In the genomic region with DNA sequence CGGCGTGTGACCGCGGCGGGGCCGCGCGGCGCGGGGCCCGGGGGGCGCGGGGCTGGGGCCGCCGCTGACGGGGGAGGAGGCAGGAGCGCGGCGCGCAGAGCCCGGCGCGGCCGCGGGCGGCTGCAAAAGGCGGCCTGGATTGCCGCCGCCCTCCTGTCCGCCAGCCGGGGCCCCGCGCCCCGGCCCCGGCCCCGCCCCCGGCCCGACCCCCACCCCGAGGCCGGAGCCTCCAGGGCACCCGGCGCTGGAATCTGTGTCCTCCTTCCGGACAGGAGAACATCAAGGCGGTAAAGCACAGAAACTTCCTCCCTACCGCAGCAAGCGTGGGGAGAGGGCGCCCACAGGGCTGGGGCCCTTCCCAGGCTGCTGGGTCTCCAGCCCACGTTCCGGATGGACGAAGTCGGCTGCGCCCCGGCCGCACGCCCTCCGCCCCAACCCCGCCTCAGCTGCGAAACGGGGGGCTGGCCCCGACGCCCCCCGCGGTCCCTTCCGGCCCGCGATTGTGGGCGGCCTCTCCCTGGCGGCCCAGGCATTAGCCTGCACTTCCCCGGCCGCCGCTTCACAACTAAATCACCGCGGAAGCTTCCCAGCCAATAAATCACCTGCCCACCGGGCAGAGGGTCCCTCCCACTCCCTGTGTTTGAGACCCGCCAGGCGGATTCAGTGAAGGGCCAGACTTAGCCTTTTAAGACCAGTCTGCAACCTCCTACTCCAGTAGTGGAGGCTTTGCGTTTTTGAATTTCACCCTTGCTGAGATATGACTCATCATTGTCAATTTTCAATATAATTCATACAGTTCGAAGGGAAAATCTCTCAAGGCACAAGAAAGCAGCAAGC, we compare ENCODE assay signal across 8 cellular contexts.
A peak's percentile ranks its signal among the peaks of the same experiment; 100 is the strongest.
DNase-seq lines count a peak whose midpoint lies in the region; ATAC-seq, FAIRE-seq and TF ChIP-seq lines count a peak whose summit lies in the region.

No MANE protein-coding gene starts in this region.

- H3K27me3 Mint-ChIP-seq in activated CD4-positive, alpha-beta T cell treated with anti-CD3 and anti-CD28 coated beads for 36 hours = no peaks in the 10 kb centered on the region

- peak overlapping the region; percentile 97 for H3K27ac Mint-ChIP-seq in activated CD4-positive, alpha-beta T cell treated with anti-CD3 and anti-CD28 coated beads for 36 hours

- TF ChIP-seq EP300 in HepG2 (IDR thresholded peaks at IDR 0.05; ENCODE audit: low read depth in 2 of 2, low read length in 2 of 2) (no peak), HepG2 (CRISPR knock-in tag; IDR thresholded peaks at IDR 0.05; ENCODE audit: borderline replicate concordance) (no peak)

- CTCF ChIA-PET in activated CD4-positive, alpha-beta T cell treated with anti-CD3 and anti-CD28 coated beads for 36 hours (lab: Charles Lee) = interaction anchor here (0.6 to 1.8 kb wide), 3 partner anchors 14 to 48 kb away, joined by 3 to 5 read pairs (median 3); no protein-coding TSS in a partner anchor
- CTCF ChIA-PET in HepG2 (lab: Yijun Ruan, JAX; ENCODE audit: low intra/inter-chr PET ratio, low total read pairs) = no interaction called here

- peaks cover 41% of the 10 kb centered on the region for H4K20me1 ChIP-seq in HepG2 (ENCODE audit: insufficient read depth, low read length)

- WGBS in HepG2 (ENCODE audit: low lambda C conversion rate) = 9% methylated on average over 2 of the region's 78 CpGs

- H3K79me2 ChIP-seq in HepG2 (ENCODE audit: insufficient read depth, low read length) = peaks cover 53% of the 10 kb centered on the region

- H3K4me1 Mint-ChIP-seq in activated CD4-positive, alpha-beta T cell treated with anti-CD3 and anti-CD28 coated beads for 36 hours = peaks cover 42% of the 10 kb centered on the region

- H3K4me1 ChIP-seq in HepG2 (ENCODE audit: insufficient read depth, low read length) = peaks cover 57% of the 10 kb centered on the region

- BruUV-seq in HepG2 (replicated peaks; lab: Mats Ljungman, UMichigan) = TSS peak; percentile 72

- peaks cover 3% of the 10 kb centered on the region for H3K9me3 Mint-ChIP-seq in activated CD4-positive, alpha-beta T cell treated with anti-CD3 and anti-CD28 coated beads for 36 hours (ENCODE audit: low read depth)

- DNase-seq in NCI-H524 (lab: John Stamatoyannopoulos, UW) = peak; percentile 48 to 80
- no peak for DNase-seq in NCI-H524 treated with DMSO at 0.1 percent for 48 hours (lab: John Stamatoyannopoulos, UW)
- DNase-seq in NCI-H2081 treated with DMSO at 0.1 percent for 48 hours (lab: John Stamatoyannopoulos, UW) = peak; percentile 19
- DNase-seq in activated CD4-positive, alpha-beta T cell treated with anti-CD3 and anti-CD28 coated beads for 36 hours = peak; percentile 77
- DNase-seq in coronary artery (ENCODE audit: low spot score) = peak; percentile 80
- DNase-seq in HepG2 (ENCODE audit: low spot score) = peak; percentile 71
- DNase-seq in stimulated activated CD4-positive, alpha-beta T cell treated with anti-CD3 and anti-CD28 coated beads, TNF-alpha, amount 100 ng/mL, for 24 hours (ENCODE audit: low read depth in 3 of 3) = peak; percentile 20 to 59 (median 31)

- H3K27ac ChIP-seq in coronary artery (peak overlapping the region; percentile 98 to 99), HepG2 (ENCODE audit: extremely low read length, insufficient read depth, low read length) (peak overlapping the region; percentile 88)

- TF ChIP-seq CTCF in coronary artery (IDR thresholded peaks at IDR 0.05) = no peak
- no peak for TF ChIP-seq CTCF in HepG2 (CRISPR knock-in tag; IDR thresholded peaks at IDR 0.05)

- H3K36me3 ChIP-seq in HepG2 (replicated peaks in 1 of 2; ENCODE audit: control insufficient read depth in 1 of 2, insufficient read depth in 2 of 2, low read length in 2 of 2) = peaks cover 7 to 10% of the 10 kb centered on the region in 2 experiments; a peak in 4 of 5 replicates

- no peaks in the 10 kb centered on the region for H3K9me3 ChIP-seq in HepG2 (ENCODE audit: low read length)

- no peaks in the 10 kb centered on the region for H3K27me3 ChIP-seq in HepG2 (ENCODE audit: control insufficient read depth in 1 of 2, insufficient read depth in 2 of 2, low read length in 2 of 2)

- peak; percentile 66 for ATAC-seq in activated CD4-positive, alpha-beta T cell treated with anti-CD3 and anti-CD28 coated beads for 36 hours
- ATAC-seq in HepG2 = peak; percentile 82
- ATAC-seq in HG03342 (IDR thresholded peaks at IDR 0.05; ENCODE audit: unreplicated experiment) = no peak

- H3K4me3 Mint-ChIP-seq in activated CD4-positive, alpha-beta T cell treated with anti-CD3 and anti-CD28 coated beads for 36 hours = peak overlapping the region; percentile 84

- 0 out of 2 replicates have a peak, but pooled peaks have one; percentile 34 for TF ChIP-seq RAD21 in HepG2 (CRISPR knock-in tag; IDR thresholded peaks at IDR 0.05)

- in situ Hi-C loops in HepG2 (cut with HindIII; ENCODE audit: extremely low pct_ligation_motif_present, low pct_unique_long_range_greater_than_20kb) = no loop called here

- peak overlapping the region; percentile 74 for H3K9ac ChIP-seq in HepG2 (ENCODE audit: insufficient read depth, low read depth, low read length)

- peak overlapping the region; percentile 93 for H3K4me2 ChIP-seq in HepG2 (ENCODE audit: low read depth, low read length)

- intact Hi-C loops in activated CD4-positive, alpha-beta T cell treated with anti-CD3 and anti-CD28 coated beads for 36 hours (cut with DNase I, micrococcal nuclease) = loop anchor here (1.0 to 5.0 kb wide), 11 partner anchors 27 to 455 kb away; a partner anchor contains a TSS
- intact Hi-C loops in HepG2 (cut with micrococcal nuclease; ENCODE audit: unreplicated experiment) = loop anchor here (5.0 kb wide), 2 partner anchors 47 to 278 kb away; no protein-coding TSS in a partner anchor

- H3K36me3 Mint-ChIP-seq in activated CD4-positive, alpha-beta T cell treated with anti-CD3 and anti-CD28 coated beads for 36 hours (ENCODE audit: low read depth) = peaks cover 9% of the 10 kb centered on the region

- H2AFZ ChIP-seq in HepG2 (ENCODE audit: low read length) = no peak overlapping the region

- peak overlapping the region; percentile 84 for H3K4me3 ChIP-seq in coronary artery
- peak overlapping the region; percentile 81 to 91 (median 85) for H3K4me3 ChIP-seq in HepG2 (replicated peaks in 1 of 3; ENCODE audit: insufficient read depth in 1 of 3, low read depth in 2 of 3, low read length in 3 of 3)

- TF ChIP-seq POLR2A in HepG2 (IDR thresholded peaks at IDR 0.05; ENCODE audit: insufficient read depth in 1 of 2, low read depth in 2 of 2, low read length in 2 of 2) = peak; percentile 36 to 43; a peak in 2 of 4 replicates

- POLR2A ChIA-PET in activated CD4-positive, alpha-beta T cell treated with anti-CD3 and anti-CD28 coated beads for 36 hours (lab: Charles Lee) = interaction anchor here (0.7 to 1.3 kb wide), 3 partner anchors 27 to 278 kb away, joined by 4 to 7 read pairs (median 5); no protein-coding TSS in a partner anchor
- POLR2A ChIA-PET in HepG2 (lab: Yijun Ruan, JAX) = interaction anchor here (0.7 to 1.4 kb wide), 3 partner anchors 18 to 279 kb away, joined by 3 to 4 read pairs (median 3); no protein-coding TSS in a partner anchor

- FAIRE-seq in HepG2 (lab: Jason Lieb, UNC) = peak; percentile 15

TF ChIP-seq in HepG2, 621 proteins besides CTCF, POLR2A, EP300 and RAD21 (continues in another document):
- TF ChIP-seq, protein P1, sequence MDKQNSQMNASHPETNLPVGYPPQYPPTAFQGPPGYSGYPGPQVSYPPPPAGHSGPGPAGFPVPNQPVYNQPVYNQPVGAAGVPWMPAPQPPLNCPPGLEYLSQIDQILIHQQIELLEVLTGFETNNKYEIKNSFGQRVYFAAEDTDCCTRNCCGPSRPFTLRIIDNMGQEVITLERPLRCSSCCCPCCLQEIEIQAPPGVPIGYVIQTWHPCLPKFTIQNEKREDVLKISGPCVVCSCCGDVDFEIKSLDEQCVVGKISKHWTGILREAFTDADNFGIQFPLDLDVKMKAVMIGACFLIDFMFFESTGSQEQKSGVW (CRISPR knock-in tag; IDR thresholded peaks at IDR 0.05; ENCODE audit: borderline replicate concordance) = no peak
- TF ChIP-seq MEIS1 (CRISPR knock-in tag; IDR thresholded peaks at IDR 0.05; ENCODE audit: borderline replicate concordance) (no peak), YEATS4 (CRISPR knock-in tag; IDR thresholded peaks at IDR 0.05; ENCODE audit: borderline replicate concordance) (peak; percentile 86), ISL2 (CRISPR knock-in tag; IDR thresholded peaks at IDR 0.05) (peak; percentile 31; the same call in 1 of the 2 replicates), KLF6 (CRISPR knock-in tag; IDR thresholded peaks at IDR 0.05) (no peak), NPAS2 (CRISPR knock-in tag; IDR thresholded peaks at IDR 0.05; ENCODE audit: borderline replicate concordance) (no peak), MYNN (CRISPR knock-in tag; IDR thresholded peaks at IDR 0.05; ENCODE audit: low read depth) (0 out of 2 replicates have a peak, but pooled peaks have one; percentile 24), KAT2B (IDR thresholded peaks at IDR 0.05; ENCODE audit: borderline replicate concordance, low read depth, low read length) (no peak), SALL1 (CRISPR knock-in tag; IDR thresholded peaks at IDR 0.05) (peak; percentile 35; the same call in 1 of the 2 replicates), HOXA9 (CRISPR knock-in tag; IDR thresholded peaks at IDR 0.05; ENCODE audit: borderline replicate concordance) (peak; percentile 66; the same call in 1 of the 2 replicates), REXO4 (CRISPR knock-in tag; IDR thresholded peaks at IDR 0.05; ENCODE audit: borderline replicate concordance) (no peak), TARDBP (CRISPR knock-in tag; IDR thresholded peaks at IDR 0.05) (peak; percentile 68; the same call in 1 of the 2 replicates), ZFYVE20 (CRISPR knock-in tag; IDR thresholded peaks at IDR 0.05; ENCODE audit: borderline replicate concordance, low read depth) (no peak), FOXA1 (IDR thresholded peaks at IDR 0.05) (no peak), FOXA1 (CRISPR knock-in tag; IDR thresholded peaks at IDR 0.05) (no peak), RBFOX2 (IDR thresholded peaks at IDR 0.05; ENCODE audit: low read depth, low read length) (peak; percentile 60), SOX6 (IDR thresholded peaks at IDR 0.05) (no peak), SOX6 (CRISPR knock-in tag; IDR thresholded peaks at IDR 0.05) (peak; percentile 19; the same call in 1 of the 2 replicates), ZNF564 (CRISPR knock-in tag; IDR thresholded peaks at IDR 0.05) (no peak), ZNF343 (CRISPR knock-in tag; IDR thresholded peaks at IDR 0.05) (no peak), AKAP8 (CRISPR knock-in tag; IDR thresholded peaks at IDR 0.05) (no peak), GABPA (IDR thresholded peaks at IDR 0.05; ENCODE audit: low read depth, low read length) (peak; percentile 33; the same call in 1 of the 2 replicates), GABPA (CRISPR knock-in tag; IDR thresholded peaks at IDR 0.05; ENCODE audit: low read depth) (0 out of 2 replicates have a peak, but pooled peaks have one; percentile 23)
